ENCODE assay signal across 19 cellular contexts in the genomic region with DNA sequence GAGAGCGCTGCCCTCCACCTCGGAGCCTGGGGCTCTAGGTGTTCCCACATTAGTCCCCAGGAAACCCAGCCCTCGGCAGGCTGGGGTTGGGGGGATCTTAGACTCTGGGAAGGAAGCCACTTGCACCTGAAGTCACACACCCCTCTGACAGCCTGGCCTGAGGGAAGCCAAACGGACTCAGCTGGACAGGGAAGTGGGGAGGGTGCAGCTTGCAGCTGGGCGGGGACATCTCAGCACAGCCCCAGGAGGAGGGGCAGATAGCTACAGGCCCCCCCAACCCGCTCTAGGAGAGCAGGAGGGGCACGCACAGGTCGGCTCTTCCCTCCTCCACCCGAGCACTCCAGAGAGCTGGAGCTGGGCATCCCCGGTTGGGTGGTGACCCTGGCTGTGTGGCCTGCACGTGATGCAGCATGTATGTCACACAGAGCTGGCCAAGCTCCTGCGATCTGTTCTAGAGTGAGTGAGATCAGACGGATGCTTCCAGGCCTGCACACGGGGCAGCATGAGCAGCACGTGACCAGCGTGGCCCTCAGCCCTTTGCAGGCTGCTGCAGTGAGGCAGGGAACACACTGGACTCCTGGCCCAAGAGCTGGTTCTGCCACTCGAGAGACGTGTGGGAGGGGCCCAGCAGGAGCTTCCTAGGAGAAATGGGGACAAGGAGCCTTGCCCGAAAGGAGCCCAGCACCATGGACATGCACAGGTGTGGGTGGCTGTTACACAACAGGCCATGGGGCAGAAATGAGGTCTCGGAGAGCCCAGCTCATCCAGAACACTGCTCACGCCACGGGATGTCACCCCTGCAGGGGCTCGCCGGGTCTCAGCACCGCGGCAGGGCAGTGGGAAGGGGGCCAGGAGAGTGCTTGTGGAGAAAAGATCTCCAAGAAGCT. TPM values are rescaled to one million over a fixed set of nuclear protein-coding genes. Genes with fewer than 3 reads are reported as not detected.
DNase-seq lines count a peak whose midpoint lies in the region; ATAC-seq, FAIRE-seq and TF ChIP-seq lines count a peak whose summit lies in the region.
"Had no signal": no experiment of that assay in that cellular context is flagged by ENCODE, and none has a peak within 500 bp of the region (broad histone marks: within the 10 kb centered on the region; RNA-seq: fewer than 3 reads in every experiment).

No MANE protein-coding gene starts in this region.

- ATAC-seq in psoas muscle (peak; percentile 62 to 85 (median 84)), T-cell (replicated peaks in 1 of 4) (no peak), GM21528 (IDR thresholded peaks at IDR 0.05; ENCODE audit: low FRiP score, unreplicated experiment) (no peak)
- ATAC-seq: activated naive CD4-positive, alpha-beta T cell treated with anti-CD3 and anti-CD28 coated beads, Interleukin-2, amount 50 U/mL, for 72 hours had no signal

- H3K4me1 ChIP-seq in BE2C (0 out of 2 replicates have a peak, but pooled peaks cover 3% of the 10 kb centered on the region), kidney (ENCODE audit: control insufficient read depth in 1 of 2, insufficient read depth in 1 of 2, low read depth in 1 of 2, low read length in 2 of 2) (peaks cover 37 to 45% of the 10 kb centered on the region in 2 donors), psoas muscle (peaks cover 22% of the 10 kb centered on the region)
- H3K4me1 ChIP-seq: colonic mucosa had no signal

- 49 to 64% (median 60%) methylated on average over 24 to 26 of the region's 26 CpGs for WGBS in psoas muscle, 3 donors

- H3K27me3 ChIP-seq in BE2C (no peaks in the 10 kb centered on the region), psoas muscle (ENCODE audit: insufficient read depth in 3 of 3, low read length in 2 of 3) (no peaks in the 10 kb centered on the region)
- H3K27me3 ChIP-seq: colonic mucosa had no signal

- H3K27ac ChIP-seq in cingulate gyrus (ENCODE audit: low read depth, low read length) (peak overlapping the region; percentile 81), kidney (ENCODE audit: low read depth in 2 of 2, low read length in 2 of 2) (peak overlapping the region; percentile 51 to 67), psoas muscle (peak overlapping the region; percentile 41)
- H3K27ac ChIP-seq: colonic mucosa had no signal

- no peaks in the 10 kb centered on the region for H3K36me3 ChIP-seq in BE2C
- H3K36me3 ChIP-seq in kidney (ENCODE audit: control insufficient read depth in 1 of 2, insufficient read depth in 2 of 2, low read length in 2 of 2): peaks cover 24 to 59% of the 10 kb centered on the region in 2 donors
- no peaks in the 10 kb centered on the region for H3K36me3 ChIP-seq in psoas muscle (ENCODE audit: insufficient read depth in 1 of 2, low read depth in 1 of 2)
- H3K36me3 ChIP-seq: colonic mucosa had no signal

- H3K27ac Mint-ChIP-seq in T-cell: no peak overlapping the region
- H3K27ac Mint-ChIP-seq: activated naive CD4-positive, alpha-beta T cell treated with anti-CD3 and anti-CD28 coated beads, Interleukin-2, amount 50 U/mL, for 72 hours had no signal

- no peak overlapping the region for H3K9ac ChIP-seq in kidney (ENCODE audit: low read length in 2 of 2)

- no peak overlapping the region for H3K4me3 Mint-ChIP-seq in T-cell

- no peaks in the 10 kb centered on the region for H3K36me3 Mint-ChIP-seq in T-cell
- H3K36me3 Mint-ChIP-seq: activated naive CD4-positive, alpha-beta T cell treated with anti-CD3 and anti-CD28 coated beads, Interleukin-2, amount 50 U/mL, for 72 hours had no signal

- no peaks in the 10 kb centered on the region for H3K4me1 Mint-ChIP-seq in T-cell

- H3K9me3 Mint-ChIP-seq in T-cell: no peaks in the 10 kb centered on the region
- H3K9me3 Mint-ChIP-seq: activated naive CD4-positive, alpha-beta T cell treated with anti-CD3 and anti-CD28 coated beads, Interleukin-2, amount 50 U/mL, for 72 hours had no signal

- intact Hi-C loops in kidney (cut with DNase I): no loop called here
- intact Hi-C loops in psoas muscle (cut with DNase I): no loop called here

- POLR2A ChIA-PET in T-cell (lab: Charles Lee): interaction anchor here in 1 of 2 donors (0.6 kb wide), 1 partner anchor 456 kb away, joined by 5 read pairs; no protein-coding TSS in a partner anchor

- H3K4me3 ChIP-seq in BE2C (ENCODE audit: low read depth, low read length): no peak overlapping the region
- no peak overlapping the region for H3K4me3 ChIP-seq in kidney (ENCODE audit: low read length in 2 of 2)
- no peak overlapping the region for H3K4me3 ChIP-seq in psoas muscle
- H3K4me3 ChIP-seq: colonic mucosa had no signal

- H3K9me3 ChIP-seq in BE2C (no peaks in the 10 kb centered on the region), kidney (ENCODE audit: control insufficient read depth in 1 of 2, low read length in 2 of 2) (no peaks in the 10 kb centered on the region), psoas muscle (no peaks in the 10 kb centered on the region)
- H3K9me3 ChIP-seq: colonic mucosa had no signal

- H3K27me3 Mint-ChIP-seq in T-cell: no peaks in the 10 kb centered on the region

- no peak for FAIRE-seq in kidney (lab: Jason Lieb, UNC)
- FAIRE-seq: frontal cortex, GM12891, GM19239, TTC549 had no signal

- CTCF ChIA-PET in T-cell (lab: Charles Lee): no interaction called here

- TF ChIP-seq CTCF in BE2C (IDR thresholded peaks at IDR 0.05; ENCODE audit: low read depth, low read length) (no peak), kidney (IDR thresholded peaks at IDR 0.05; ENCODE audit: borderline replicate concordance, extremely low read depth, insufficient read depth) (no peak), psoas muscle (IDR thresholded peaks at IDR 0.05) (no peak)

- DNase-seq in BE2C: peak; percentile 42
- peak; percentile 90 for DNase-seq in kidney
- DNase-seq in psoas muscle: peak; percentile 77 to 87
- DNase-seq in glomerular visceral epithelial cell (ENCODE audit: extremely low spot score): no peak
- no peak for DNase-seq in T-cell
- DNase-seq in SW480 (ENCODE audit: low spot score): no peak
- DNase-seq: colonic mucosa, DMS79, GOT3, NCI-H1092, NCI-H526, RPMI8226 had no signal

RNA-seq across cellular contexts. Expression of a gene that starts 15.4 kb away (rescaled TPM):
- polyA plus RNA-seq in BE2C (2012; ENCODE audit: insufficient read depth, insufficient read length, low read depth): 36.8 TPM
- total RNA-seq in kidney (109 TPM), psoas muscle (10 to 100 TPM in 1 of 4 donors, 1 to 10 TPM in 3; 6.3 to 17.8 (median 7.9) TPM), T-cell (1 to 10 TPM in 4 of 5 donors, under 1 TPM in 1; 0.78 to 4.1 (median 2.7) TPM)
- polyA plus RNA-seq in kidney (ENCODE audit: insufficient read depth, low read depth, low replicate concordance) (74.9 TPM), psoas muscle (1 to 10 TPM; 3.1 to 7.5 (median 4.3) TPM)

RNA-seq across cellular contexts. Expression of a gene that starts 51.3 kb away (rescaled TPM):
- 99.0 TPM for polyA plus RNA-seq in BE2C (2012; ENCODE audit: insufficient read depth, insufficient read length, low read depth)
- 14.5 TPM for total RNA-seq in kidney
- 13.9 TPM for polyA plus RNA-seq in kidney (ENCODE audit: insufficient read depth, low read depth, low replicate concordance)
- total RNA-seq in psoas muscle: 10 to 100 TPM in 1 of 4 donors, 1 to 10 TPM in 3; 6.3 to 13.3 (median 8.6) TPM
- polyA plus RNA-seq in psoas muscle: 10 to 100 TPM in 1 of 3 donors, 1 to 10 TPM in 2; 9.2 to 15.6 (median 9.5) TPM
- 10 to 100 TPM; 23.0 to 28.0 (median 25.5) TPM for total RNA-seq in T-cell

Comparison
In these comparisons a context has a peak if more than half of its experiments do, and no peak if none do; other contexts are left out.
1. DNase-seq: peak in BE2C (single experiment), kidney (single experiment) and psoas muscle (2 of 2); none in glomerular visceral epithelial cell (single experiment), T-cell (0 of 34) and SW480 (single experiment).
2. ATAC-seq: peak in psoas muscle (4 of 4); none in T-cell (0 of 4) and GM21528 (single experiment).
3. Peak in every context shown above with its lines, with median percentiles within 50 percentile points of each other: H3K27ac ChIP-seq.